In genomic region chr2:219832904-219833303, GRCh38 we compare ENCODE assay signal across 27 cellular contexts.
"Had no signal": no experiment of that assay in that cellular context is flagged by ENCODE, and none has a peak within 500 bp of the region (broad histone marks: within the 10 kb centered on the region; RNA-seq: fewer than 3 reads in every experiment).

No MANE protein-coding gene starts in this region.

- ATAC-seq: activated CD8-positive, alpha-beta T cell treated with anti-CD3 and anti-CD28 coated beads for 36 hours; activated T-cell treated with anti-CD3 and anti-CD28 coated beads, Interleukin-2, amount 50 U/mL, for 4 hours; activated T-helper 17 cell treated with anti-CD3 and anti-CD28 coated beads, Interleukin-2, amount 50 U/mL, for 72 hours; esophagus mucosa; foreskin keratinocyte; gastrocnemius medialis had no signal

- H3K9me3 ChIP-seq: gastrocnemius medialis had no signal

- H3K27ac Mint-ChIP-seq: activated CD8-positive, alpha-beta T cell treated with anti-CD3 and anti-CD28 coated beads for 36 hours; activated naive CD8-positive, alpha-beta T cell; activated T-helper 17 cell treated with anti-CD3 and anti-CD28 coated beads, Interleukin-2, amount 50 U/mL, for 72 hours; dendritic cell treated with granulocyte-macrophage colony-stimulating factor and Interleukin-4, amounts not matched to agents 40 ng/mL and 50 ng/mL, for 4 days; endodermal cell had no signal

- H3K27me3 ChIP-seq: brain microvascular endothelial cell, dorsolateral prefrontal cortex, foreskin keratinocyte, gastrocnemius medialis had no signal

- H3K4me1 Mint-ChIP-seq: activated T-helper 17 cell treated with anti-CD3 and anti-CD28 coated beads, Interleukin-2, amount 50 U/mL, for 72 hours; central memory CD8-positive, alpha-beta T cell had no signal

- H3K4me1 ChIP-seq: foreskin keratinocyte, gastrocnemius medialis had no signal

- H3K27me3 Mint-ChIP-seq: dendritic cell treated with granulocyte-macrophage colony-stimulating factor and Interleukin-4, amounts not matched to agents 40 ng/mL and 50 ng/mL, for 4 days had no signal

- H3K36me3 Mint-ChIP-seq: activated naive CD8-positive, alpha-beta T cell had no signal

- H3K4me3 ChIP-seq: coronary artery, dorsolateral prefrontal cortex, gastrocnemius medialis had no signal

- DNase-seq: activated CD4-positive, alpha-beta T cell treated with anti-CD3 and anti-CD28 coated beads for 4 hours; activated CD4-positive, alpha-beta T cell treated with anti-CD3 and anti-CD28 coated beads, Interleukin-2, amount 50 U/mL, for 1 hour; activated CD4-positive, alpha-beta T cell treated with anti-CD3 and anti-CD28 coated beads, Interleukin-2, amount 50 U/mL, for 48 hours; activated CD4-positive, CD25-positive, alpha-beta regulatory T cell; activated CD4-positive, CD25-positive, alpha-beta regulatory T cell treated with anti-CD3 and anti-CD28 coated beads, Interleukin-2, amount 50 U/mL, for 72 hours; activated CD8-positive, alpha-beta memory T cell treated with anti-CD3 and anti-CD28 coated beads for 24 hours; activated CD8-positive, alpha-beta T cell treated with anti-CD3 and anti-CD28 coated beads for 36 hours; activated effector memory CD4-positive, alpha-beta T cell treated with Interleukin-2 at 50 U/mL for 16 hours; activated gamma-delta T cell treated with Interleukin-2 at 50 U/mL for 16 hours; activated naive CD4-positive, alpha-beta T cell treated with anti-CD3 and anti-CD28 coated beads, Interleukin-2, amount 50 U/mL, for 16 hours; activated naive CD4-positive, alpha-beta T cell treated with Interleukin-2 at 50 U/mL for 16 hours; activated T-cell treated with anti-CD3 and anti-CD28 coated beads, Interleukin-2, amount 50 U/mL, for 4 hours; amniotic stem cell; anterior cingulate cortex; brain microvascular endothelial cell; dorsolateral prefrontal cortex; effector memory CD4-positive, alpha-beta T cell; endodermal cell; foreskin keratinocyte; gastrocnemius medialis; T-helper 2 cell had no signal

- H3K9me3 Mint-ChIP-seq: activated CD8-positive, alpha-beta T cell treated with anti-CD3 and anti-CD28 coated beads for 36 hours; activated T-cell treated with anti-CD3 and anti-CD28 coated beads, Interleukin-2, amount 50 U/mL, for 4 hours; central memory CD8-positive, alpha-beta T cell; dendritic cell treated with granulocyte-macrophage colony-stimulating factor and Interleukin-4, amounts not matched to agents 40 ng/mL and 50 ng/mL, for 4 days; endodermal cell had no signal

- H3K27ac ChIP-seq: brain microvascular endothelial cell, coronary artery, dorsolateral prefrontal cortex, foreskin keratinocyte, gastrocnemius medialis had no signal

- H3K36me3 ChIP-seq: brain microvascular endothelial cell, gastrocnemius medialis had no signal

- H3K4me3 Mint-ChIP-seq: activated CD8-positive, alpha-beta T cell treated with anti-CD3 and anti-CD28 coated beads for 36 hours; activated naive CD8-positive, alpha-beta T cell; activated T-cell treated with anti-CD3 and anti-CD28 coated beads, Interleukin-2, amount 50 U/mL, for 4 hours; activated T-helper 17 cell treated with anti-CD3 and anti-CD28 coated beads, Interleukin-2, amount 50 U/mL, for 72 hours; central memory CD8-positive, alpha-beta T cell; dendritic cell treated with granulocyte-macrophage colony-stimulating factor and Interleukin-4, amounts not matched to agents 40 ng/mL and 50 ng/mL, for 4 days; endodermal cell had no signal
